ENCODE assay signal across 1 cellular context in the genomic region with DNA sequence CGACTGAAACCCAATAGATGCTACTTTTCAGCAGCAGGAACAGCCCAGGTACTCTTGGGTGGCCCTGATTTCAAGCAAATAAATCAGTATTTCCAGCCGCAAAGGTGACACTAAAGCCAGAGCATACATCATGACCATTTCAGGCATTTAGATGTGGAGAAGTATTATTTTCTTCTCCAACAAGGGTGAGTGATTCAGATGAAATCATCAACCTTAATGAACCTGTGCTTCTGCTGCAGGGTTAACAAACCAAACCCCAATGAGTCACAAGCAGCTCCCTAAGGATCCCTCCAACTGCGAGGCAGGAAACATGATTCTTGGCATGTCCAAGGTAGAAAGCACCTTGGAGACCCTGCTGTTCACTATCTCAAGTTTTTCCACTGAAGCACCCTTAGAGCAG.
TF ChIP-seq lines count a peak whose summit lies in the region.

No MANE protein-coding gene starts in this region.

TF ChIP-seq in Ishikawa, 13 proteins besides CTCF, POLR2A, EP300 and RAD21 (continued from another document):
- TF ChIP-seq, protein P1, sequence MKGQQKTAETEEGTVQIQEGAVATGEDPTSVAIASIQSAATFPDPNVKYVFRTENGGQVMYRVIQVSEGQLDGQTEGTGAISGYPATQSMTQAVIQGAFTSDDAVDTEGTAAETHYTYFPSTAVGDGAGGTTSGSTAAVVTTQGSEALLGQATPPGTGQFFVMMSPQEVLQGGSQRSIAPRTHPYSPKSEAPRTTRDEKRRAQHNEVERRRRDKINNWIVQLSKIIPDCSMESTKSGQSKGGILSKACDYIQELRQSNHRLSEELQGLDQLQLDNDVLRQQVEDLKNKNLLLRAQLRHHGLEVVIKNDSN (IDR thresholded peaks at IDR 0.05): 0 out of 2 replicates have a peak, but pooled peaks have one; percentile 20
TF ChIP-seq in Ishikawa: peak in this region for 8.
